In genomic region chr9:68793605-68794343, GRCh38 we compare ENCODE assay signal across 11 cellular contexts.
DNase-seq lines count a peak whose midpoint lies in the region; ATAC-seq, FAIRE-seq and TF ChIP-seq lines count a peak whose summit lies in the region.
"Had no signal": no experiment of that assay in that cellular context is flagged by ENCODE, and none has a peak within 500 bp of the region (broad histone marks: within the 10 kb centered on the region; RNA-seq: fewer than 3 reads in every experiment).

No MANE protein-coding gene starts in this region.

- ATAC-seq in GM18861 (IDR thresholded peaks at IDR 0.05; ENCODE audit: unreplicated experiment) = peak; percentile 74
- ATAC-seq in GM21529 (IDR thresholded peaks at IDR 0.05; ENCODE audit: unreplicated experiment) = peak; percentile 93
- peak; percentile 64 for ATAC-seq in HG03280 (IDR thresholded peaks at IDR 0.05; ENCODE audit: unreplicated experiment)
- ATAC-seq in foreskin keratinocyte = peak; percentile 69

- H3K27me3 ChIP-seq in foreskin keratinocyte = peaks cover 3% of the 10 kb centered on the region

- H3K4me1 ChIP-seq in foreskin keratinocyte = peaks cover 6% of the 10 kb centered on the region

- H3K27ac Mint-ChIP-seq in mesothelial cell of epicardium = no peak overlapping the region

- no peak overlapping the region for H3K4me3 Mint-ChIP-seq in mesothelial cell of epicardium

- H3K27me3 Mint-ChIP-seq in mesothelial cell of epicardium (ENCODE audit: low read depth) = no peaks in the 10 kb centered on the region

- no peaks in the 10 kb centered on the region for H3K9me3 Mint-ChIP-seq in mesothelial cell of epicardium

- no peak for TF ChIP-seq CTCF in foreskin keratinocyte (conservative IDR thresholded peaks at IDR 0.05)
- TF ChIP-seq CTCF in mesothelial cell of epicardium (IDR thresholded peaks at IDR 0.05; ENCODE audit: unreplicated experiment) = no peak

- no peaks in the 10 kb centered on the region for H3K36me3 Mint-ChIP-seq in mesothelial cell of epicardium

- H3K27ac ChIP-seq in foreskin keratinocyte = no peak overlapping the region

- DNase-seq in foreskin keratinocyte (peak in 1 of 2 donors; percentile 42), mesothelial cell of epicardium (ENCODE audit: low spot score in 2 of 2, unreplicated experiment in 2 of 2) (no peak), RCC 7860 (ENCODE audit: low spot score) (no peak), glomerular visceral epithelial cell (ENCODE audit: extremely low spot score) (no peak)
- DNase-seq in NK-92 treated with Interleukin-12 subunit alpha and Interleukin-12 subunit beta, amount 100 ng/mL, for 24 hours (lab: John Stamatoyannopoulos, UW) = no peak
- DNase-seq: NCI-H2081; stimulated activated CD8-positive, alpha-beta memory T cell treated with anti-CD3 and anti-CD28 coated beads, Interleukin-4, amount 100 ng/mL, for 48 hours had no signal

- H3K4me1 Mint-ChIP-seq in mesothelial cell of epicardium = peaks cover 5% of the 10 kb centered on the region

- FAIRE-seq in RCC 7860 (lab: Jason Lieb, UNC) = no peak
- FAIRE-seq: keratinocyte had no signal
